36 cellular contexts compared by ENCODE assay signal in the genomic region with DNA sequence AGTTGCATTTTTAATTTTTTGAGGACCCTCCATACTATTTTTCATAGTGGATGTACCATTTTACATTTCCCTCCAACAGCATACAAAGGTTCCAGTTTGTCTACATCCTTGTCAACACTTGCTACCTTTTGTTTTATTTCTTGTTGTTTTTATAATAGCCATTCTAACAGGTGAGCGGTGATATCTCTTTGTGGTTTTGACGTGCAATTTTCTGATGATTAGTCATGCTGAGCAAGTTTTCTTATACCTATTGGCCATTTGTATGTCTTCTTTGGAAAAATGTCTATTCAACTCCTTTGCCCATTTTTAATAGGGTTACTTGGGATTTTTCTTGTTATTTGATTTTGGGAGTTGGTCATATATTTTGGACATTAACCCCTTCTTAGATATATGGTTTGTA.
"Had no signal": no experiment of that assay in that cellular context is flagged by ENCODE, and none has a peak within 500 bp of the region (broad histone marks: within the 10 kb centered on the region; RNA-seq: fewer than 3 reads in every experiment).

No MANE protein-coding gene starts in this region.

- H3K4me3 ChIP-seq: adrenal gland, body of pancreas had no signal

- H3K4me1 ChIP-seq: adrenal gland, body of pancreas had no signal

- FAIRE-seq: colon had no signal

- H3K9me3 ChIP-seq: adrenal gland, body of pancreas had no signal

- DNase-seq: activated B cell treated with CpG ODN at 0.5 μM for 24 hours; activated CD4-positive, alpha-beta memory T cell treated with anti-CD3 and anti-CD28 coated beads for 36 hours; activated CD4-positive, alpha-beta T cell treated with anti-CD3 and anti-CD28 coated beads for 48 hours; activated CD8-positive, alpha-beta memory T cell treated with anti-CD3 and anti-CD28 coated beads, Interleukin-2, amount 10 ng/mL, durations not matched to agents 7 days and 5 days; activated CD8-positive, alpha-beta memory T cell treated with anti-CD3 and anti-CD28 coated beads, Interleukin-2, amount 50 U/mL, for 4 hours; activated CD8-positive, alpha-beta T cell treated with anti-CD3 and anti-CD28 coated beads, Interleukin-2, amount 10 ng/mL, durations not matched to agents 7 days and 5 days; activated effector memory CD4-positive, alpha-beta T cell treated with anti-CD3 and anti-CD28 coated beads, Interleukin-2, amount 50 U/mL, for 16 hours; activated naive CD4-positive, alpha-beta T cell treated with anti-CD3 and anti-CD28 coated beads for 36 hours; activated naive CD8-positive, alpha-beta T cell treated with anti-CD3 and anti-CD28 coated beads for 36 hours; activated naive CD8-positive, alpha-beta T cell treated with anti-CD3 and anti-CD28 coated beads, Interleukin-2, amount 50 U/mL, for 24 hours; activated T-cell treated with anti-CD3 and anti-CD28 coated beads, Interleukin-2, amount 50 U/mL, for 1 hour; activated T-cell treated with anti-CD3 and anti-CD28 coated beads, Interleukin-2, amount 50 U/mL, for 48 hours; adrenal gland; amygdala; aorta; body of pancreas; cortex of kidney; dermis blood vessel endothelial cell; effector CD4-positive, alpha-beta T cell; effector memory CD8-positive, alpha-beta T cell; foreskin fibroblast; head of caudate nucleus; hippocampal formation; T-helper 1 cell; T-helper 17 cell; T1000; WERI-Rb-1 had no signal

- H3K4me3 Mint-ChIP-seq: activated B cell treated with CpG ODN at 0.5 μM for 24 hours; activated CD4-positive, alpha-beta memory T cell treated with anti-CD3 and anti-CD28 coated beads for 36 hours; activated CD8-positive, alpha-beta memory T cell treated with anti-CD3 and anti-CD28 coated beads, Interleukin-2, amount 10 ng/mL, durations not matched to agents 7 days and 5 days; activated CD8-positive, alpha-beta T cell treated with anti-CD3 and anti-CD28 coated beads, Interleukin-2, amount 10 ng/mL, durations not matched to agents 7 days and 5 days; activated naive CD4-positive, alpha-beta T cell treated with anti-CD3 and anti-CD28 coated beads for 36 hours; activated naive CD4-positive, alpha-beta T cell treated with anti-CD3 and anti-CD28 coated beads, Interleukin-2, amount 50 U/mL, for 24 hours; activated naive CD8-positive, alpha-beta T cell treated with anti-CD3 and anti-CD28 coated beads for 36 hours; activated naive CD8-positive, alpha-beta T cell treated with anti-CD3 and anti-CD28 coated beads, Interleukin-2, amount 50 U/mL, for 24 hours; activated T-helper 1 cell treated with anti-CD3 and anti-CD28 coated beads, Interleukin-12 subunit alpha, Interleukin-12 subunit beta, Interleukin-2, Interleukin-4 antibody, amounts not matched to agents 30 ng/mL and 10 ng/mL and 1 ng/mL, durations not matched to agents 14 hours and 24 hours and 36 hours; central memory CD8-positive, alpha-beta T cell; effector memory CD8-positive, alpha-beta T cell; T-helper 17 cell; T-helper 2 cell treated with Interferon-gamma antibody and Interleukin-4, amounts not matched to agents 5 μg/mL and 100 μg/mL, for 36 hours had no signal

- H3K36me3 ChIP-seq: adrenal gland, WERI-Rb-1 had no signal

- H3K4me1 Mint-ChIP-seq: activated B cell treated with CpG ODN at 0.5 μM for 24 hours; activated CD8-positive, alpha-beta memory T cell treated with anti-CD3 and anti-CD28 coated beads, Interleukin-2, amount 10 ng/mL, durations not matched to agents 7 days and 5 days; activated naive CD4-positive, alpha-beta T cell treated with anti-CD3 and anti-CD28 coated beads, Interleukin-2, amount 50 U/mL, for 24 hours; activated naive CD8-positive, alpha-beta T cell treated with anti-CD3 and anti-CD28 coated beads for 36 hours; activated naive CD8-positive, alpha-beta T cell treated with anti-CD3 and anti-CD28 coated beads, Interleukin-2, amount 50 U/mL, for 24 hours; central memory CD8-positive, alpha-beta T cell; T-helper 17 cell had no signal

- H3K27me3 Mint-ChIP-seq: activated B cell treated with CpG ODN at 0.5 μM for 24 hours; activated CD4-positive, alpha-beta memory T cell treated with anti-CD3 and anti-CD28 coated beads for 36 hours; activated CD8-positive, alpha-beta memory T cell treated with anti-CD3 and anti-CD28 coated beads, Interleukin-2, amount 10 ng/mL, durations not matched to agents 7 days and 5 days; activated naive CD4-positive, alpha-beta T cell treated with anti-CD3 and anti-CD28 coated beads, Interleukin-2, amount 50 U/mL, for 24 hours; activated naive CD8-positive, alpha-beta T cell treated with anti-CD3 and anti-CD28 coated beads for 36 hours; activated naive CD8-positive, alpha-beta T cell treated with anti-CD3 and anti-CD28 coated beads, Interleukin-2, amount 50 U/mL, for 24 hours; central memory CD8-positive, alpha-beta T cell; effector memory CD8-positive, alpha-beta T cell; T-helper 17 cell had no signal

- H3K27ac ChIP-seq: adrenal gland, body of pancreas, epithelial cell of prostate, WERI-Rb-1 had no signal

- H3K9me3 Mint-ChIP-seq: activated B cell treated with CpG ODN at 0.5 μM for 24 hours; activated naive CD4-positive, alpha-beta T cell treated with anti-CD3 and anti-CD28 coated beads, Interleukin-2, amount 50 U/mL, for 24 hours; central memory CD8-positive, alpha-beta T cell; effector memory CD8-positive, alpha-beta T cell had no signal

- H3K27me3 ChIP-seq: adrenal gland, body of pancreas had no signal

- H3K27ac Mint-ChIP-seq: activated B cell treated with CpG ODN at 0.5 μM for 24 hours; activated CD4-positive, alpha-beta memory T cell treated with anti-CD3 and anti-CD28 coated beads for 36 hours; activated CD8-positive, alpha-beta memory T cell treated with anti-CD3 and anti-CD28 coated beads, Interleukin-2, amount 10 ng/mL, durations not matched to agents 7 days and 5 days; activated CD8-positive, alpha-beta T cell treated with anti-CD3 and anti-CD28 coated beads, Interleukin-2, amount 10 ng/mL, durations not matched to agents 7 days and 5 days; activated naive CD4-positive, alpha-beta T cell treated with anti-CD3 and anti-CD28 coated beads for 36 hours; activated naive CD4-positive, alpha-beta T cell treated with anti-CD3 and anti-CD28 coated beads, Interleukin-2, amount 50 U/mL, for 24 hours; activated naive CD8-positive, alpha-beta T cell treated with anti-CD3 and anti-CD28 coated beads for 36 hours; activated naive CD8-positive, alpha-beta T cell treated with anti-CD3 and anti-CD28 coated beads, Interleukin-2, amount 50 U/mL, for 24 hours; activated T-helper 1 cell treated with anti-CD3 and anti-CD28 coated beads, Interleukin-12 subunit alpha, Interleukin-12 subunit beta, Interleukin-2, Interleukin-4 antibody, amounts not matched to agents 30 ng/mL and 10 ng/mL and 1 ng/mL, durations not matched to agents 14 hours and 24 hours and 36 hours; activated T-helper 2 cell treated with anti-CD3 and anti-CD28 coated beads, Interferon-gamma antibody, Interleukin-2, Interleukin-4, amounts not matched to agents 10 μg/mL and 5 μg/mL and 100 μg/mL, durations not matched to agents 14 hours and 24 hours and 36 hours; effector memory CD8-positive, alpha-beta T cell; T-helper 17 cell; T-helper 2 cell treated with Interferon-gamma antibody and Interleukin-4, amounts not matched to agents 5 μg/mL and 100 μg/mL, for 36 hours had no signal

- ATAC-seq: activated CD4-positive, CD25-positive, alpha-beta regulatory T cell treated with anti-CD3 and anti-CD28 coated beads, Interleukin-2, amount 50 U/mL, for 24 hours; activated CD8-positive, alpha-beta memory T cell treated with anti-CD3 and anti-CD28 coated beads, Interleukin-2, amount 10 ng/mL, durations not matched to agents 7 days and 5 days; activated CD8-positive, alpha-beta T cell treated with anti-CD3 and anti-CD28 coated beads, Interleukin-2, amount 10 ng/mL, durations not matched to agents 7 days and 5 days; activated naive CD8-positive, alpha-beta T cell treated with anti-CD3 and anti-CD28 coated beads, Interleukin-2, amount 50 U/mL, for 24 hours; body of pancreas; effector memory CD8-positive, alpha-beta T cell; esophagus mucosa; T-helper 17 cell had no signal
